Comparison of ENCODE assay signal across 18 cellular contexts in genomic region chr2:204738721-204739120, GRCh38.
A peak's percentile ranks its signal among the peaks of the same experiment; 100 is the strongest.
DNase-seq lines count a peak whose midpoint lies in the region; ATAC-seq and TF ChIP-seq lines count a peak whose summit lies in the region.
"Had no signal": no experiment of that assay in that cellular context is flagged by ENCODE, and none has a peak within 500 bp of the region (broad histone marks: within the 10 kb centered on the region; RNA-seq: fewer than 3 reads in every experiment).

No MANE protein-coding gene starts in this region.

- H3K4me1 Mint-ChIP-seq in nephron progenitor cell: peaks cover 5% of the 10 kb centered on the region
- H3K4me1 Mint-ChIP-seq in activated T-cell treated with anti-CD3 and anti-CD28 coated beads, Interleukin-2, amount 50 U/mL, for 4 hours (ENCODE audit: low read depth): no peaks in the 10 kb centered on the region
- H3K4me1 Mint-ChIP-seq: B cell, CD14-positive monocyte had no signal

- H3K4me3 ChIP-seq in epithelial cell of esophagus (ENCODE audit: low read length) (no peak overlapping the region), skeletal muscle cell (ENCODE audit: low read depth, low read length) (no peak overlapping the region)

- TF ChIP-seq CTCF in epithelial cell of esophagus (IDR thresholded peaks at IDR 0.05; ENCODE audit: insufficient read depth, low read depth, low read length, missing control alignments) (no peak), nephron progenitor cell (IDR thresholded peaks at IDR 0.05) (no peak)

- no peak overlapping the region for H3K27ac Mint-ChIP-seq in nephron progenitor cell
- H3K27ac Mint-ChIP-seq: B cell, CD14-positive monocyte, H9 had no signal

- H3K36me3 Mint-ChIP-seq in nephron progenitor cell (ENCODE audit: low read depth): peaks cover 11% of the 10 kb centered on the region
- no peaks in the 10 kb centered on the region for H3K36me3 Mint-ChIP-seq in activated T-cell treated with anti-CD3 and anti-CD28 coated beads, Interleukin-2, amount 50 U/mL, for 4 hours (ENCODE audit: insufficient read depth)
- H3K36me3 Mint-ChIP-seq: CD14-positive monocyte had no signal

- DNase-seq in DMS 273 (lab: John Stamatoyannopoulos, UW; ENCODE audit: unreplicated experiment) (peak; percentile 1), DMS 273 treated with DMSO at 0.1 percent for 48 hours (lab: John Stamatoyannopoulos, UW) (no peak), NCI-H2171 (lab: John Stamatoyannopoulos, UW) (peak; percentile 57), epithelial cell of esophagus (ENCODE audit: low read depth) (peak; percentile 6), skeletal muscle cell (ENCODE audit: low read depth) (peak; percentile 31), nephron progenitor cell (no peak)
- DNase-seq in effector CD4-positive, alpha-beta T cell: no peak
- no peak for DNase-seq in activated T-cell treated with anti-CD3 and anti-CD28 coated beads, Interleukin-2, amount 50 U/mL, for 4 hours
- DNase-seq: H9, NCI-H1417, NCI-H187 treated with DMSO at 0.1 percent for 48 hours, NCI-H226, NCI-H524 treated with DMSO at 0.1 percent for 48 hours, NCI-H82, SIG-M5 had no signal

- peaks cover 35% of the 10 kb centered on the region for H3K9me3 Mint-ChIP-seq in nephron progenitor cell
- H3K9me3 Mint-ChIP-seq in activated T-cell treated with anti-CD3 and anti-CD28 coated beads, Interleukin-2, amount 50 U/mL, for 4 hours: no peaks in the 10 kb centered on the region

- ATAC-seq in activated T-cell treated with anti-CD3 and anti-CD28 coated beads, Interleukin-2, amount 50 U/mL, for 4 hours: no peak
- ATAC-seq: Panc1 had no signal

- no peaks in the 10 kb centered on the region for H3K27me3 Mint-ChIP-seq in nephron progenitor cell (ENCODE audit: low read depth, poor library complexity)
- no peaks in the 10 kb centered on the region for H3K27me3 Mint-ChIP-seq in activated T-cell treated with anti-CD3 and anti-CD28 coated beads, Interleukin-2, amount 50 U/mL, for 4 hours (ENCODE audit: low read depth)
- H3K27me3 Mint-ChIP-seq: B cell had no signal

- H3K4me3 Mint-ChIP-seq in nephron progenitor cell: no peak overlapping the region
- H3K4me3 Mint-ChIP-seq in activated T-cell treated with anti-CD3 and anti-CD28 coated beads, Interleukin-2, amount 50 U/mL, for 4 hours: no peak overlapping the region
- H3K4me3 Mint-ChIP-seq: B cell, CD14-positive monocyte, H9 had no signal

Comparison
In these comparisons a context has a peak if more than half of its experiments do, and no peak if none do; other contexts are left out.
1. DNase-seq: peak in DMS 273 (single experiment), NCI-H2171 (single experiment), epithelial cell of esophagus (single experiment) and skeletal muscle cell (single experiment); none in DMS 273 treated with DMSO at 0.1 percent for 48 hours (single experiment), effector CD4-positive, alpha-beta T cell (single experiment), nephron progenitor cell (single experiment) and activated T-cell treated with anti-CD3 and anti-CD28 coated beads, Interleukin-2, amount 50 U/mL, for 4 hours (single experiment).